ENCODE assay signal across 14 cellular contexts in the genomic region with DNA sequence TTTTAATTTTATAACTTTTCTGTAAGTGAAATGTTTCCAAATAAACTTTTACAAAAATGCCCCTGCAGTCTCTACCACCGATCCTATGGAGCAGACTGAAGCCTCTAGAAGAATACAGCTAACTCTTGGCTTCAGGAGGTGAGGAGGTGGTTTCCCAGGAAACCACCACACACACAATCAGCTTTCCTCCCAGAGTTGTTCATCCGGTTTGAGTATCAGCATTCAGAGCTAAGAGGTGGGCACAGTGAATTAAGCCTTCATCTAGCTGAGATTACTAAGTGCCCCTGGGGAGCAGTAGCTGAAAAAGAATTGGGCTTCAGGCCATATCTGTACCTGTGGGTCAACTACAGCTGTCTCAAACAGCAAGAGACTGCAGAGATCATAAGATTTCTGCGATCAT.
DNase-seq lines count a peak whose midpoint lies in the region; ATAC-seq and TF ChIP-seq lines count a peak whose summit lies in the region.
"Had no signal": no experiment of that assay in that cellular context is flagged by ENCODE, and none has a peak within 500 bp of the region (broad histone marks: within the 10 kb centered on the region; RNA-seq: fewer than 3 reads in every experiment).

No MANE protein-coding gene starts in this region.

- ATAC-seq in natural killer cell, result peak in 2 of 3 donors; percentile 17 to 28
- no peak for ATAC-seq in GM19023 (IDR thresholded peaks at IDR 0.05; ENCODE audit: unreplicated experiment)
- ATAC-seq: HCT116, K562 had no signal

- TF ChIP-seq CTCF in natural killer cell (IDR thresholded peaks at IDR 0.05), result no peak

- DNase-seq in DMS53 (lab: John Stamatoyannopoulos, UW) (peak; percentile 40), DMS53 treated with DMSO at 0.1 percent for 48 hours (lab: John Stamatoyannopoulos, UW; ENCODE audit: unreplicated experiment) (no peak), NCI-H1105 treated with DMSO at 0.1 percent for 48 hours (lab: John Stamatoyannopoulos, UW) (peak; percentile 31), natural killer cell (no peak), C1 segment of cervical spinal cord (lab: John Stamatoyannopoulos, UW) (no peak), ureter (ENCODE audit: low spot score) (no peak)
- peak; percentile 4 for DNase-seq in activated naive CD8-positive, alpha-beta T cell treated with anti-CD3 and anti-CD28 coated beads for 36 hours
- DNase-seq: activated T-cell treated with anti-CD3 and anti-CD28 coated beads, Interleukin-2, amount 50 U/mL, for 48 hours; cerebellar nuclear complex; DND-41; RPMI8226 had no signal

- no peaks in the 10 kb centered on the region for H3K9me3 Mint-ChIP-seq in activated naive CD8-positive, alpha-beta T cell treated with anti-CD3 and anti-CD28 coated beads for 36 hours
- no peaks in the 10 kb centered on the region for H3K9me3 Mint-ChIP-seq in natural killer cell

- no peak overlapping the region for H3K27ac Mint-ChIP-seq in activated naive CD8-positive, alpha-beta T cell treated with anti-CD3 and anti-CD28 coated beads for 36 hours
- H3K27ac Mint-ChIP-seq in natural killer cell, result peak overlapping the region; percentile 88 to 98

- H3K27me3 Mint-ChIP-seq in activated naive CD8-positive, alpha-beta T cell treated with anti-CD3 and anti-CD28 coated beads for 36 hours, result no peaks in the 10 kb centered on the region
- H3K27me3 Mint-ChIP-seq in natural killer cell (ENCODE audit: low read depth in 2 of 2), result no peaks in the 10 kb centered on the region

- H3K36me3 Mint-ChIP-seq in activated naive CD8-positive, alpha-beta T cell treated with anti-CD3 and anti-CD28 coated beads for 36 hours, result peaks cover 36% of the 10 kb centered on the region
- no peaks in the 10 kb centered on the region for H3K36me3 Mint-ChIP-seq in natural killer cell

- intact Hi-C loops in natural killer cell (cut with micrococcal nuclease), result no loop called here

- peaks cover 30% of the 10 kb centered on the region for H3K4me1 Mint-ChIP-seq in activated naive CD8-positive, alpha-beta T cell treated with anti-CD3 and anti-CD28 coated beads for 36 hours
- peaks cover 69 to 75% of the 10 kb centered on the region in 2 donors for H3K4me1 Mint-ChIP-seq in natural killer cell

- no peak overlapping the region for H3K4me3 Mint-ChIP-seq in activated naive CD8-positive, alpha-beta T cell treated with anti-CD3 and anti-CD28 coated beads for 36 hours
- peak overlapping the region; percentile 47 for H3K4me3 Mint-ChIP-seq in natural killer cell

Comparison
In these comparisons a context has a peak if more than half of its experiments do, and no peak if none do; other contexts are left out.
1. DNase-seq: peak in DMS53 (single experiment), NCI-H1105 treated with DMSO at 0.1 percent for 48 hours (single experiment) and activated naive CD8-positive, alpha-beta T cell treated with anti-CD3 and anti-CD28 coated beads for 36 hours (single experiment); none in DMS53 treated with DMSO at 0.1 percent for 48 hours (single experiment), natural killer cell (single experiment), C1 segment of cervical spinal cord (0 of 14) and ureter (single experiment).